Comparison of ENCODE assay signal across 1 cellular context in the genomic region with DNA sequence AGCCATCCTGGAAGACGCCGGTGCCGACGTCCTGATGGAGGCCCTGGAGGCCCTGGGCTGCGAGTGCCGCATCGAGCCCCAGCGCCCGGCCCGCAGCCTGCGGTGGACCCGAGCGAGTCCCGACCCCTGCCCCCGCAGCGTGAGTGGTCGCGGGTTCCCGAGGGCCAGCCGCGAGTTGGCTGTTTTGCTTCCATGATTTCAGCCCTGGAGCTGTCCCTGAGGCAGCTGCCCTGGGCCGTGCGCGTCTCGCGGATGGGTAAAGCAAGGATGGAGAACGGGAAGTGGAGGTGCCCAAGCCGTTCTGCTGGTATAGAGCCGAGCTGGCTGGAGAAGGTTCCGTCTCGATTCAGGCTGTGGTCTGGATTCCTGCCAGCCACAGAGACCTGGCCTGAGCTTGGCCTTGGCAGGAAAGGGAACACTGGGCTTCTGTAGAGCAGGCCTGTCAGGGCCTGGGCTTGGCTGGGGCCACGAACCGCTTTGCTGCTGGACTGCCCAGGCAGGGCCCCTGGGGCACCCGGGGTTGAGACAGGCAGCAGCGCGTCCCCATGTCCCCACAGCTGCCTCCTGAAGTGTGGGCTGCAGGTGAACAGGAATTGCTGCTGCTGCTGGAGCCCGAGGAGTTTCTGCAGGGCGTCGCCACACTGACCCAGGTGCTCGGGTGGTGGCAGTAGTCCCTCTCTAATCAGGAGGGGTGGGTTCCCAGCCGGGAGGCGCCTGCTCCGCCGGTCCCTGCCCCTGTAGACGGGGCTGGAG.
TF ChIP-seq lines count a peak whose summit lies in the region.

No MANE protein-coding gene starts in this region.

TF ChIP-seq in HepG2, 621 proteins besides CTCF, POLR2A, EP300 and RAD21 (continued from another document):
- TF ChIP-seq, protein P1, sequence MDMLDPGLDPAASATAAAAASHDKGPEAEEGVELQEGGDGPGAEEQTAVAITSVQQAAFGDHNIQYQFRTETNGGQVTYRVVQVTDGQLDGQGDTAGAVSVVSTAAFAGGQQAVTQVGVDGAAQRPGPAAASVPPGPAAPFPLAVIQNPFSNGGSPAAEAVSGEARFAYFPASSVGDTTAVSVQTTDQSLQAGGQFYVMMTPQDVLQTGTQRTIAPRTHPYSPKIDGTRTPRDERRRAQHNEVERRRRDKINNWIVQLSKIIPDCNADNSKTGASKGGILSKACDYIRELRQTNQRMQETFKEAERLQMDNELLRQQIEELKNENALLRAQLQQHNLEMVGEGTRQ (IDR thresholded peaks at IDR 0.05; ENCODE audit: low read depth, low read length), result no peak
- TF ChIP-seq, protein P1 (CRISPR knock-in tag; IDR thresholded peaks at IDR 0.05; ENCODE audit: borderline replicate concordance), result 0 out of 2 replicates have a peak, but pooled peaks have one; percentile 11
- TF ChIP-seq ZNF274 (CRISPR knock-in tag; IDR thresholded peaks at IDR 0.05), result 0 out of 2 replicates have a peak, but pooled peaks have one; percentile 28
- TF ChIP-seq MTA1 (CRISPR knock-in tag; IDR thresholded peaks at IDR 0.05; ENCODE audit: borderline replicate concordance), result peak; percentile 16; the same call in 1 of the 2 replicates
- TF ChIP-seq ZNF776 (CRISPR knock-in tag; IDR thresholded peaks at IDR 0.05), result peak; percentile 42
- TF ChIP-seq ARNTL (CRISPR knock-in tag; IDR thresholded peaks at IDR 0.05), result no peak
- TF ChIP-seq ZC3H4 (CRISPR knock-in tag; IDR thresholded peaks at IDR 0.05; ENCODE audit: borderline replicate concordance), result no peak
- TF ChIP-seq, protein P2, sequence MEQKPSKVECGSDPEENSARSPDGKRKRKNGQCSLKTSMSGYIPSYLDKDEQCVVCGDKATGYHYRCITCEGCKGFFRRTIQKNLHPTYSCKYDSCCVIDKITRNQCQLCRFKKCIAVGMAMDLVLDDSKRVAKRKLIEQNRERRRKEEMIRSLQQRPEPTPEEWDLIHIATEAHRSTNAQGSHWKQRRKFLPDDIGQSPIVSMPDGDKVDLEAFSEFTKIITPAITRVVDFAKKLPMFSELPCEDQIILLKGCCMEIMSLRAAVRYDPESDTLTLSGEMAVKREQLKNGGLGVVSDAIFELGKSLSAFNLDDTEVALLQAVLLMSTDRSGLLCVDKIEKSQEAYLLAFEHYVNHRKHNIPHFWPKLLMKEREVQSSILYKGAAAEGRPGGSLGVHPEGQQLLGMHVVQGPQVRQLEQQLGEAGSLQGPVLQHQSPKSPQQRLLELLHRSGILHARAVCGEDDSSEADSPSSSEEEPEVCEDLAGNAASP (CRISPR knock-in tag; IDR thresholded peaks at IDR 0.05; ENCODE audit: borderline replicate concordance), result no peak
- TF ChIP-seq HNRNPH1 (optimal IDR thresholded peaks at IDR 0.05; ENCODE audit: low read depth, low read length), result no peak
- TF ChIP-seq ZFX (CRISPR knock-in tag; IDR thresholded peaks at IDR 0.05; ENCODE audit: low read depth), result no peak
- no peak for TF ChIP-seq SRSF1 (optimal IDR thresholded peaks at IDR 0.05; ENCODE audit: low read depth, low read length)
- no peak for TF ChIP-seq ZNF552 (CRISPR knock-in tag; IDR thresholded peaks at IDR 0.05; ENCODE audit: borderline replicate concordance)
- no peak for TF ChIP-seq FOXK2 (IDR thresholded peaks at IDR 0.05)
- TF ChIP-seq JDP2 (CRISPR knock-in tag; IDR thresholded peaks at IDR 0.05; ENCODE audit: borderline replicate concordance), result no peak
- TF ChIP-seq ZBTB8A (CRISPR knock-in tag; IDR thresholded peaks at IDR 0.05; ENCODE audit: borderline replicate concordance, low read depth), result no peak
